In genomic region chr2:85156141-85156540, GRCh38 we compare ENCODE assay signal across 20 cellular contexts. TPM values are rescaled to one million over a fixed set of nuclear protein-coding genes. Genes with fewer than 3 reads are reported as not detected.
DNase-seq lines count a peak whose midpoint lies in the region; ATAC-seq and TF ChIP-seq lines count a peak whose summit lies in the region.
"Had no signal": no experiment of that assay in that cellular context is flagged by ENCODE, and none has a peak within 500 bp of the region (broad histone marks: within the 10 kb centered on the region; RNA-seq: fewer than 3 reads in every experiment).

No MANE protein-coding gene starts in this region.

- no peak overlapping the region for H3K4me3 ChIP-seq in fibroblast of the aortic adventitia (ENCODE audit: low read depth, low read length)
- H3K4me3 ChIP-seq in osteoblast (ENCODE audit: insufficient read depth, low read length) = no peak overlapping the region
- H3K4me3 ChIP-seq: cardiac muscle cell had no signal

- no peaks in the 10 kb centered on the region for H3K9me3 Mint-ChIP-seq in H9
- H3K9me3 Mint-ChIP-seq: activated CD4-positive, alpha-beta T cell treated with anti-CD3 and anti-CD28 coated beads, Interleukin-2, amount 10 ng/mL, durations not matched to agents 24 days and 14 days; activated naive CD8-positive, alpha-beta T cell treated with anti-CD3 and anti-CD28 coated beads, Interleukin-2, amount 10 ng/mL, durations not matched to agents 7 days and 5 days; activated T-helper 2 cell treated with anti-CD3 and anti-CD28 coated beads, Interferon-gamma antibody, Interleukin-2, Interleukin-4, amounts not matched to agents 10 μg/mL and 5 μg/mL and 100 μg/mL, durations not matched to agents 14 hours and 24 hours and 36 hours; naive thymus-derived CD8-positive, alpha-beta T cell had no signal

- no peak overlapping the region for H3T11ph ChIP-seq in H9 (ENCODE audit: low read length)

- H2BK20ac ChIP-seq in H9 (ENCODE audit: low read depth, low read length, poor library complexity, severe bottlenecking) = no peak overlapping the region

- H4K5ac ChIP-seq in H9 (ENCODE audit: insufficient read length, low read depth, low read length) = no peak overlapping the region

- peaks cover 11% of the 10 kb centered on the region for H3K79me1 ChIP-seq in H9 (ENCODE audit: insufficient read depth, low read depth, low read length, poor library complexity, severe bottlenecking)

- peaks cover 23 to 39% (median 25%) of the 10 kb centered on the region in 3 experiments; a peak in 6 of 7 replicates for H3K36me3 Mint-ChIP-seq in H9 (ENCODE audit: insufficient read depth in 1 of 3, low read depth in 3 of 3)
- H3K36me3 Mint-ChIP-seq: activated naive CD8-positive, alpha-beta T cell treated with anti-CD3 and anti-CD28 coated beads, Interleukin-2, amount 10 ng/mL, durations not matched to agents 7 days and 5 days; CD4-positive, alpha-beta memory T cell; naive thymus-derived CD8-positive, alpha-beta T cell had no signal

- no peak overlapping the region for H3K4me2 ChIP-seq in H9 (ENCODE audit: insufficient read depth, insufficient read length, low read length)
- H3K4me2 ChIP-seq in osteoblast (ENCODE audit: insufficient read depth, low read length) = no peak overlapping the region

- no peak overlapping the region for H3K4ac ChIP-seq in H9 (ENCODE audit: low read depth, low read length)

- H3K18ac ChIP-seq in H9 (ENCODE audit: insufficient read length, low read depth, low read length) = no peak overlapping the region

- peaks cover 62% of the 10 kb centered on the region; the same call in 1 of the 2 replicates for H3K79me2 ChIP-seq in H9 (ENCODE audit: insufficient read depth, low read length)
- H3K79me2 ChIP-seq in osteoblast (ENCODE audit: insufficient read depth, low read length) = peaks cover 88% of the 10 kb centered on the region

- no CpG with 5 or more reads among the region's 8 CpGs for WGBS in H9 (ENCODE audit: extremely low coverage, insufficient read length, low lambda C conversion rate)

- no peak overlapping the region for H2AK5ac ChIP-seq in H9 (ENCODE audit: insufficient read length, low read length)

- H3K4me1 Mint-ChIP-seq in H9 = peaks cover 66 to 78% of the 10 kb centered on the region in 2 experiments
- H3K4me1 Mint-ChIP-seq: activated CD4-positive, alpha-beta T cell treated with anti-CD3 and anti-CD28 coated beads, Interleukin-2, amount 10 ng/mL, durations not matched to agents 24 days and 14 days; activated naive CD8-positive, alpha-beta T cell treated with anti-CD3 and anti-CD28 coated beads, Interleukin-2, amount 10 ng/mL, durations not matched to agents 7 days and 5 days; CD4-positive, alpha-beta memory T cell; naive thymus-derived CD8-positive, alpha-beta T cell had no signal

- no peak overlapping the region for H2BK120ac ChIP-seq in H9 (ENCODE audit: low read depth, low read length, poor library complexity, severe bottlenecking)

- H3K27me3 Mint-ChIP-seq in H9 (ENCODE audit: low read depth) = no peaks in the 10 kb centered on the region

- H3K27ac Mint-ChIP-seq in H9 = peak overlapping the region; percentile 5 to 68 (median 24); a peak in 5 of 7 replicates
- H3K27ac Mint-ChIP-seq: activated CD4-positive, alpha-beta T cell treated with anti-CD3 and anti-CD28 coated beads, Interleukin-2, amount 10 ng/mL, durations not matched to agents 24 days and 14 days; activated naive CD8-positive, alpha-beta T cell treated with anti-CD3 and anti-CD28 coated beads, Interleukin-2, amount 10 ng/mL, durations not matched to agents 7 days and 5 days; activated T-helper 2 cell treated with anti-CD3 and anti-CD28 coated beads, Interferon-gamma antibody, Interleukin-2, Interleukin-4, amounts not matched to agents 10 μg/mL and 5 μg/mL and 100 μg/mL, durations not matched to agents 14 hours and 24 hours and 36 hours; CD4-positive, alpha-beta memory T cell; naive thymus-derived CD8-positive, alpha-beta T cell had no signal

- H3K27ac ChIP-seq in H9 (ENCODE audit: insufficient read length, low read depth, low read length) = no peak overlapping the region
- no peak overlapping the region for H3K27ac ChIP-seq in osteoblast (ENCODE audit: low read depth, low read length)
- H3K27ac ChIP-seq: cardiac muscle cell had no signal

- H3K9ac ChIP-seq in H9 (ENCODE audit: extremely low read depth, insufficient read length, low read length) = no peak overlapping the region

- H4K91ac ChIP-seq in H9 (ENCODE audit: insufficient read length, low read depth, low read length) = no peak overlapping the region

- DNase-seq in H9 (no peak), astrocyte of the hippocampus (ENCODE audit: low read depth, low spot score) (peak; percentile 94), fibroblast of the aortic adventitia (ENCODE audit: low read depth) (peak; percentile 41), osteoblast (ENCODE audit: insufficient read length, low spot score, missing footprints) (peak; percentile 71), pons (ENCODE audit: low spot score) (no peak), NCI-H510A treated with DMSO at 0.1 percent for 48 hours (lab: John Stamatoyannopoulos, UW) (no peak)
- DNase-seq: activated CD4-positive, alpha-beta T cell treated with anti-CD3 and anti-CD28 coated beads, Interleukin-2, amount 10 ng/mL, durations not matched to agents 24 days and 14 days; activated naive CD8-positive, alpha-beta T cell treated with anti-CD3 and anti-CD28 coated beads, Interleukin-2, amount 10 ng/mL, durations not matched to agents 7 days and 5 days; CD4-positive, alpha-beta memory T cell; hippocampal formation; islet precursor cell; mammary epithelial cell; naive thymus-derived CD8-positive, alpha-beta T cell; NCI-H2029 treated with DMSO at 0.1 percent for 48 hours; NCI-H524 treated with DMSO at 0.1 percent for 48 hours; T-helper 1 cell had no signal

- H3K23me2 ChIP-seq in H9 (ENCODE audit: insufficient read length, low read depth, low read length, poor library complexity, severe bottlenecking) = no peaks in the 10 kb centered on the region

- no peak overlapping the region for H3K56ac ChIP-seq in H9 (ENCODE audit: insufficient read length, low read depth, low read length)

- H3K27me3 ChIP-seq in H9 (ENCODE audit: insufficient read depth, low read length) = no peaks in the 10 kb centered on the region
- H3K27me3 ChIP-seq in osteoblast (ENCODE audit: insufficient read depth, low read length) = no peaks in the 10 kb centered on the region
- H3K27me3 ChIP-seq: cardiac muscle cell had no signal

- H4K8ac ChIP-seq in H9 (replicated peaks; ENCODE audit: insufficient read length, low read depth, low read length) = no peak overlapping the region

- H2BK15ac ChIP-seq in H9 (ENCODE audit: low read depth, low read length) = no peak overlapping the region

- H4K20me1 ChIP-seq in H9 (ENCODE audit: control insufficient read depth, insufficient read depth, insufficient read length) (peaks cover 2% of the 10 kb centered on the region), osteoblast (ENCODE audit: insufficient read depth, low read length) (peaks cover 61% of the 10 kb centered on the region)

- H3K14ac ChIP-seq in H9 (ENCODE audit: insufficient read depth, low read length) = no peak overlapping the region

- H3K9me3 ChIP-seq in H9 (ENCODE audit: control insufficient read depth, low read depth, low read length) (no peaks in the 10 kb centered on the region), osteoblast (ENCODE audit: low read depth, low read length) (no peaks in the 10 kb centered on the region)

- no peak overlapping the region for H2AFZ ChIP-seq in H9 (ENCODE audit: low read length)
- no peak overlapping the region for H2AFZ ChIP-seq in osteoblast (ENCODE audit: low read length)

- peaks cover 11% of the 10 kb centered on the region; the same call in 1 of the 2 replicates for H3K4me1 ChIP-seq in H9 (ENCODE audit: insufficient read depth, low read length)
- H3K4me1 ChIP-seq in osteoblast (ENCODE audit: insufficient read depth, low read length) = peaks cover 32% of the 10 kb centered on the region

- TF ChIP-seq CTCF in H9 (conservative IDR thresholded peaks at IDR 0.05) (no peak), fibroblast of the aortic adventitia (IDR thresholded peaks at IDR 0.05; ENCODE audit: insufficient read depth, low read length) (no peak), osteoblast (IDR thresholded peaks at IDR 0.05; ENCODE audit: extremely low read depth, low read depth, low read length) (no peak)

- ATAC-seq in HG03280 (IDR thresholded peaks at IDR 0.05; ENCODE audit: unreplicated experiment) (no peak), GM21367 (IDR thresholded peaks at IDR 0.05; ENCODE audit: unreplicated experiment) (no peak)
- ATAC-seq: naive thymus-derived CD8-positive, alpha-beta T cell had no signal

- no peak overlapping the region for H3K23ac ChIP-seq in H9 (ENCODE audit: insufficient read length, low read depth, low read length)

- no peaks in the 10 kb centered on the region for H3K36me3 ChIP-seq in osteoblast (ENCODE audit: insufficient read depth, low read length)
- H3K36me3 ChIP-seq: cardiac muscle cell had no signal

- no peak overlapping the region for H3K4me3 Mint-ChIP-seq in H9
- H3K4me3 Mint-ChIP-seq: activated CD4-positive, alpha-beta T cell treated with anti-CD3 and anti-CD28 coated beads, Interleukin-2, amount 10 ng/mL, durations not matched to agents 24 days and 14 days; activated naive CD8-positive, alpha-beta T cell treated with anti-CD3 and anti-CD28 coated beads, Interleukin-2, amount 10 ng/mL, durations not matched to agents 7 days and 5 days; CD4-positive, alpha-beta memory T cell; naive thymus-derived CD8-positive, alpha-beta T cell had no signal

- H2BK12ac ChIP-seq in H9 (ENCODE audit: insufficient read length, low read depth, low read length) = no peak overlapping the region

- H2BK5ac ChIP-seq in H9 (ENCODE audit: insufficient read length, low read length) = no peak overlapping the region

RNA-seq across cellular contexts. Expression of gene TCF7L1, which starts 22.9 kb away (rescaled TPM):
- total RNA-seq in H9 (2021) = 112 and 117 TPM in 2 replicates
- 3.5 and 3.7 TPM in 2 replicates for total RNA-seq in fibroblast of the aortic adventitia (ENCODE audit: low replicate concordance)
- 2.5 and 2.7 TPM in 2 replicates for total RNA-seq in osteoblast
- total RNA-seq: activated naive CD8-positive, alpha-beta T cell treated with anti-CD3 and anti-CD28 coated beads, Interleukin-2, amount 10 ng/mL, durations not matched to agents 7 days and 5 days; CD4-positive, alpha-beta memory T cell; naive thymus-derived CD8-positive, alpha-beta T cell had no signal

Comparison
In these comparisons a context has a peak if more than half of its experiments do, and no peak if none do; other contexts are left out.
1. DNase-seq: peak in astrocyte of the hippocampus (single experiment), fibroblast of the aortic adventitia (single experiment) and osteoblast (single experiment); none in H9 (single experiment), pons (single experiment) and NCI-H510A treated with DMSO at 0.1 percent for 48 hours (single experiment).
2. RNA of gene TCF7L1, which starts 22.9 kb away (total RNA-seq): 112 to 117 TPM in H9; 3.5 to 3.7 TPM in fibroblast of the aortic adventitia and 2.5 to 2.7 TPM in osteoblast; every median in the first group is over 10 times any median in the second.